ENCODE assay signal across 8 cellular contexts in the genomic region with DNA sequence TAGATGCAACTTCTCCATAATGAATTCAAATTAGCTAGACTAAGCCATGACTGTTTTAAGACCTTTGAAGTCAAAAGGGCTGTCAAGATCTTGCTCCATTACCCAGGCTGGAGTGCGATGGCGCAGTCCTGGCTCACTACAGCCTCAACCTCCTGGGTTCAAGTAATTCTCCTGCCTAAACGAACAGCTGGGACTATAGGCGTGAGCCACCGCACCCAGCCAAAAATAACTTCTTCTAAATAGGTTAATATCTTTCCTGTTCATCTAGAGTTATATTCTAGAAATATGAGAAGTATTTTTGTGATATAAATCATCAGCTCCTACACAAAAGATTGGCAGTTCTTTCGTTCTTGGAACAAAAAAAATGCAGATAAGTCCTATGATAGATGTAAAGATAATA.
"Had no signal": no experiment of that assay in that cellular context is flagged by ENCODE, and none has a peak within 500 bp of the region (broad histone marks: within the 10 kb centered on the region; RNA-seq: fewer than 3 reads in every experiment).

No MANE protein-coding gene starts in this region.

- FAIRE-seq: G401.6, GM12878, GM12891, GM12892, GM18507, GM19239 had no signal

- DNase-seq: GDM1, GF-D8 had no signal

- H3K4me3 ChIP-seq: GM12878 had no signal
